ENCODE assay signal across 16 cellular contexts in the genomic region with DNA sequence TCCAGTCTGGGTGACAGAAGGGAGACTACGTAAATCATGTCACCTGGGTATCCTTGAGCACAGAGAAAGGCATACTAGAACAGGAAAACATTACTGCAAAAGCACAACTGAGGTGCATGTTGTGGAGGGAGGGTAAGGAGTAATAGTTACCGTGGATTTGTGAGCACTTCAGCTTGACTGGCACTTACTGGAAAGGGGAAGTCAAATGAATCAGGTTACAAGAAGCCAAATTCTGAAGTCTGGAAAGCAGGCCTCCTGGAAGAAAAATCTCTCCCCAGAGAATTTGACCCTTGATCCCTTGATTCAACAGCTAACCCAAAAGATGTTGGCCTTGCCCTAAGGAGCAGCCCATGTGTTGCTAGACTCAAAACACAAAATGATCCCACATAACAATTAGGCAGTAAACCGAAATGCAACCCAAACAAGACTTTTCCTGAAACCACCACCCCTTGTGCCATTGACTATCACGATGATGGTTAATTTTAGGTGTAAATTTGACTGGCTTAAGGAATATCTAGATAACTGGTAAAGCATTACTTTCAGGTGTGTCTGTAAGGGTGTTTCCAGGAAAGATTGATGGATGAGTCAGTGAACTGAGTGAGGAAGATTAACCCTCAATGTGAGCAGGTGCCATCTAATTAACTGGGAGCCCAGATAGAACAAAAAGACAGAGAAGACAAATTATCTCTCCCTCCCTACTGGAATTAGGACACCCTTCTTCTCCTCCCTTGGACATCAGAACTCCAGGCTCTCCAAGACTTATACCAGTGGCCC.
"Had no signal": no experiment of that assay in that cellular context is flagged by ENCODE, and none has a peak within 500 bp of the region (broad histone marks: within the 10 kb centered on the region; RNA-seq: fewer than 3 reads in every experiment).

No MANE protein-coding gene starts in this region.

- ATAC-seq: activated CD8-positive, alpha-beta T cell treated with anti-CD3 and anti-CD28 coated beads, Interleukin-2, amount 10 ng/mL, durations not matched to agents 7 days and 5 days; natural killer cell had no signal

- DNase-seq: activated CD4-positive, alpha-beta T cell treated with anti-CD3 and anti-CD28 coated beads, Interleukin-2, amount 10 ng/mL, durations not matched to agents 24 days and 14 days; activated CD4-positive, CD25-positive, alpha-beta regulatory T cell; activated CD8-positive, alpha-beta memory T cell treated with anti-CD3 and anti-CD28 coated beads, Interleukin-2, amount 50 U/mL, for 4 hours; activated CD8-positive, alpha-beta T cell treated with anti-CD3 and anti-CD28 coated beads, Interleukin-2, amount 10 ng/mL, durations not matched to agents 7 days and 5 days; aorta; dorsolateral prefrontal cortex; endodermal cell; erythroblast; glutamatergic neuron; mesenchymal stem cell; natural killer cell; nucleus accumbens; stimulated activated CD4-positive, alpha-beta T cell treated with anti-CD3 and anti-CD28 coated beads, Interleukin-4, amount 100 ng/mL, for 4 hours; stimulated activated CD8-positive, alpha-beta memory T cell treated with anti-CD3 and anti-CD28 coated beads, Interleukin-4, amount 100 ng/mL, for 48 hours; stimulated activated naive CD4-positive, alpha-beta T cell treated with Interleukin-2 at 50 U/mL for 16 hours; substantia nigra had no signal
